ENCODE assay signal across 1 cellular context in genomic region chr18:26003391-26003790, GRCh38.
TF ChIP-seq lines count a peak whose summit lies in the region.

No MANE protein-coding gene starts in this region.

TF ChIP-seq in HEK293, 187 proteins besides CTCF, POLR2A, EP300 and RAD21 (continued from another document):
- peak; percentile 39; the same call in 1 of the 2 replicates for TF ChIP-seq BCL6B (tag by site-specific recombination; IDR thresholded peaks at IDR 0.05)
